ENCODE assay signal across 1 cellular context in the genomic region with DNA sequence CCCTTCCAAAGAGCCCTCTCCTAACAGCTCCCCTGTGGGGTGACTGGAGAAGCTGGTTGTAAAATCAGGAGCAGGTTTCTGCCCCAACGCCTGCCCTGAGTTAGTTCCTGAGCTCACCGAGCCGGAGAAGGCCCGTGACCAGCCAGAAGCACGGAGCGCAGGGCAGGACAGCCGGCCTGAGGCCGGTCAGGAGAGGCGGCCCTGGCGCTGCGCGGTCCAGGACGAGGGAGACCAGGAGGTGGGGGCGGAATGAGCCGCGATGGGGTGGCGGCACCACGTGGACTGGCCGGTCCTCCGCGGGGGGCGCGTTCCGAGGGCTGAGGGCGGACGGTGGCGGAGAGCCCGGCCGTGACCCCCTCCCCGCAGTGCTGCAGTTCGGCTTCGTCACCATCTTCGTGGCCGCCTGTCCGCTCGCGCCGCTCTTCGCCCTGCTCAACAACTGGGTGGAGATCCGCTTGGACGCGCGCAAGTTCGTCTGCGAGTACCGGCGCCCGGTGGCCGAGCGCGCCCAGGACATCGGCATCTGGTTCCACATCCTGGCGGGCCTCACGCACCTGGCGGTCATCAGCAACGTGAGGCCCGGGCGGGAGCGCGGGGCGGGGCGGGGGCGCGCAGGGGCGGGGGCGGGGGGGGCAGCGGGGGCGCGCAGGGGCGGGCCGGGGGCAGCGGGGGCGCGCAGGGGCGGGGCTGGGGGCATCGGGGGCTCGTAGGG.
TF ChIP-seq lines count a peak whose summit lies in the region.

No MANE protein-coding gene starts in this region.

TF ChIP-seq in HepG2, 621 proteins besides CTCF, POLR2A, EP300 and RAD21 (continued from another document and continues in another):
- TF ChIP-seq, protein P1, sequence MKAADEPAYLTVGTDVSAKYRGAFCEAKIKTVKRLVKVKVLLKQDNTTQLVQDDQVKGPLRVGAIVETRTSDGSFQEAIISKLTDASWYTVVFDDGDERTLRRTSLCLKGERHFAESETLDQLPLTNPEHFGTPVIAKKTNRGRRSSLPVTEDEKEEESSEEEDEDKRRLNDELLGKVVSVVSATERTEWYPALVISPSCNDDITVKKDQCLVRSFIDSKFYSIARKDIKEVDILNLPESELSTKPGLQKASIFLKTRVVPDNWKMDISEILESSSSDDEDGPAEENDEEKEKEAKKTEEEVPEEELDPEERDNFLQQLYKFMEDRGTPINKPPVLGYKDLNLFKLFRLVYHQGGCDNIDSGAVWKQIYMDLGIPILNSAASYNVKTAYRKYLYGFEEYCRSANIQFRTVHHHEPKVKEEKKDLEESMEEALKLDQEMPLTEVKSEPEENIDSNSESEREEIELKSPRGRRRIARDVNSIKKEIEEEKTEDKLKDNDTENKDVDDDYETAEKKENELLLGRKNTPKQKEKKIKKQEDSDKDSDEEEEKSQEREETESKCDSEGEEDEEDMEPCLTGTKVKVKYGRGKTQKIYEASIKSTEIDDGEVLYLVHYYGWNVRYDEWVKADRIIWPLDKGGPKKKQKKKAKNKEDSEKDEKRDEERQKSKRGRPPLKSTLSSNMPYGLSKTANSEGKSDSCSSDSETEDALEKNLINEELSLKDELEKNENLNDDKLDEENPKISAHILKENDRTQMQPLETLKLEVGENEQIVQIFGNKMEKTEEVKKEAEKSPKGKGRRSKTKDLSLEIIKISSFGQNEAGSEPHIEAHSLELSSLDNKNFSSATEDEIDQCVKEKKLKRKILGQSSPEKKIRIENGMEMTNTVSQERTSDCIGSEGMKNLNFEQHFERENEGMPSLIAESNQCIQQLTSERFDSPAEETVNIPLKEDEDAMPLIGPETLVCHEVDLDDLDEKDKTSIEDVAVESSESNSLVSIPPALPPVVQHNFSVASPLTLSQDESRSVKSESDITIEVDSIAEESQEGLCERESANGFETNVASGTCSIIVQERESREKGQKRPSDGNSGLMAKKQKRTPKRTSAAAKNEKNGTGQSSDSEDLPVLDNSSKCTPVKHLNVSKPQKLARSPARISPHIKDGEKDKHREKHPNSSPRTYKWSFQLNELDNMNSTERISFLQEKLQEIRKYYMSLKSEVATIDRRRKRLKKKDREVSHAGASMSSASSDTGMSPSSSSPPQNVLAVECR (CRISPR knock-in tag; IDR thresholded peaks at IDR 0.05; ENCODE audit: borderline replicate concordance) = peak; percentile 87
- no peak for TF ChIP-seq IRX3 (CRISPR knock-in tag; IDR thresholded peaks at IDR 0.05; ENCODE audit: borderline replicate concordance, low read depth)
- no peak for TF ChIP-seq ZNF557 (CRISPR knock-in tag; IDR thresholded peaks at IDR 0.05)
- TF ChIP-seq, protein P2, sequence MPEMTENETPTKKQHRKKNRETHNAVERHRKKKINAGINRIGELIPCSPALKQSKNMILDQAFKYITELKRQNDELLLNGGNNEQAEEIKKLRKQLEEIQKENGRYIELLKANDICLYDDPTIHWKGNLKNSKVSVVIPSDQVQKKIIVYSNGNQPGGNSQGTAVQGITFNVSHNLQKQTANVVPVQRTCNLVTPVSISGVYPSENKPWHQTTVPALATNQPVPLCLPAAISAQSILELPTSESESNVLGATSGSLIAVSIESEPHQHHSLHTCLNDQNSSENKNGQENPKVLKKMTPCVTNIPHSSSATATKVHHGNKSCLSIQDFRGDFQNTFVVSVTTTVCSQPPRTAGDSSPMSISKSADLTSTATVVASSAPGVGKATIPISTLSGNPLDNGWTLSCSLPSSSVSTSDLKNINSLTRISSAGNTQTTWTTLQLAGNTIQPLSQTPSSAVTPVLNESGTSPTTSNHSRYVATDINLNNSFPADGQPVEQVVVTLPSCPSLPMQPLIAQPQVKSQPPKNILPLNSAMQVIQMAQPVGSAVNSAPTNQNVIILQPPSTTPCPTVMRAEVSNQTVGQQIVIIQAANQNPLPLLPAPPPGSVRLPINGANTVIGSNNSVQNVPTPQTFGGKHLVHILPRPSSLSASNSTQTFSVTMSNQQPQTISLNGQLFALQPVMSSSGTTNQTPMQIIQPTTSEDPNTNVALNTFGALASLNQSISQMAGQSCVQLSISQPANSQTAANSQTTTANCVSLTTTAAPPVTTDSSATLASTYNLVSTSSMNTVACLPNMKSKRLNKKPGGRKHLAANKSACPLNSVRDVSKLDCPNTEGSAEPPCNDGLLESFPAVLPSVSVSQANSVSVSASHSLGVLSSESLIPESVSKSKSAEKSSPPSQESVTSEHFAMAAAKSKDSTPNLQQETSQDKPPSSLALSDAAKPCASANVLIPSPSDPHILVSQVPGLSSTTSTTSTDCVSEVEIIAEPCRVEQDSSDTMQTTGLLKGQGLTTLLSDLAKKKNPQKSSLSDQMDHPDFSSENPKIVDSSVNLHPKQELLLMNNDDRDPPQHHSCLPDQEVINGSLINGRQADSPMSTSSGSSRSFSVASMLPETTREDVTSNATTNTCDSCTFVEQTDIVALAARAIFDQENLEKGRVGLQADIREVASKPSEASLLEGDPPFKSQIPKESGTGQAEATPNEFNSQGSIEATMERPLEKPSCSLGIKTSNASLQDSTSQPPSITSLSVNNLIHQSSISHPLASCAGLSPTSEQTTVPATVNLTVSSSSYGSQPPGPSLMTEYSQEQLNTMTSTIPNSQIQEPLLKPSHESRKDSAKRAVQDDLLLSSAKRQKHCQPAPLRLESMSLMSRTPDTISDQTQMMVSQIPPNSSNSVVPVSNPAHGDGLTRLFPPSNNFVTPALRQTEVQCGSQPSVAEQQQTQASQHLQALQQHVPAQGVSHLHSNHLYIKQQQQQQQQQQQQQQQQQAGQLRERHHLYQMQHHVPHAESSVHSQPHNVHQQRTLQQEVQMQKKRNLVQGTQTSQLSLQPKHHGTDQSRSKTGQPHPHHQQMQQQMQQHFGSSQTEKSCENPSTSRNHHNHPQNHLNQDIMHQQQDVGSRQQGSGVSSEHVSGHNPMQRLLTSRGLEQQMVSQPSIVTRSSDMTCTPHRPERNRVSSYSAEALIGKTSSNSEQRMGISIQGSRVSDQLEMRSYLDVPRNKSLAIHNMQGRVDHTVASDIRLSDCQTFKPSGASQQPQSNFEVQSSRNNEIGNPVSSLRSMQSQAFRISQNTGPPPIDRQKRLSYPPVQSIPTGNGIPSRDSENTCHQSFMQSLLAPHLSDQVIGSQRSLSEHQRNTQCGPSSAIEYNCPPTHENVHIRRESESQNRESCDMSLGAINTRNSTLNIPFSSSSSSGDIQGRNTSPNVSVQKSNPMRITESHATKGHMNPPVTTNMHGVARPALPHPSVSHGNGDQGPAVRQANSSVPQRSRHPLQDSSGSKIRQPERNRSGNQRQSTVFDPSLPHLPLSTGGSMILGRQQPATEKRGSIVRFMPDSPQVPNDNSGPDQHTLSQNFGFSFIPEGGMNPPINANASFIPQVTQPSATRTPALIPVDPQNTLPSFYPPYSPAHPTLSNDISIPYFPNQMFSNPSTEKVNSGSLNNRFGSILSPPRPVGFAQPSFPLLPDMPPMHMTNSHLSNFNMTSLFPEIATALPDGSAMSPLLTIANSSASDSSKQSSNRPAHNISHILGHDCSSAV (CRISPR knock-in tag; IDR thresholded peaks at IDR 0.05; ENCODE audit: borderline replicate concordance) = no peak
- peak; percentile 77 for TF ChIP-seq KMT2B (CRISPR knock-in tag; IDR thresholded peaks at IDR 0.05)
- TF ChIP-seq FIP1L1 (IDR thresholded peaks at IDR 0.05; ENCODE audit: borderline replicate concordance, insufficient read depth, low read depth, low read length) = no peak
- no peak for TF ChIP-seq SMAD3 (CRISPR knock-in tag; IDR thresholded peaks at IDR 0.05)
- TF ChIP-seq SPEN (CRISPR knock-in tag; IDR thresholded peaks at IDR 0.05; ENCODE audit: low read depth) = peak; percentile 80; the same call in 1 of the 2 replicates
- TF ChIP-seq AKAP8 (CRISPR knock-in tag; IDR thresholded peaks at IDR 0.05) = peak; percentile 93
- peak; percentile 91 for TF ChIP-seq RNF2 (conservative IDR thresholded peaks at IDR 0.05; ENCODE audit: low read depth)
- TF ChIP-seq, protein P3, sequence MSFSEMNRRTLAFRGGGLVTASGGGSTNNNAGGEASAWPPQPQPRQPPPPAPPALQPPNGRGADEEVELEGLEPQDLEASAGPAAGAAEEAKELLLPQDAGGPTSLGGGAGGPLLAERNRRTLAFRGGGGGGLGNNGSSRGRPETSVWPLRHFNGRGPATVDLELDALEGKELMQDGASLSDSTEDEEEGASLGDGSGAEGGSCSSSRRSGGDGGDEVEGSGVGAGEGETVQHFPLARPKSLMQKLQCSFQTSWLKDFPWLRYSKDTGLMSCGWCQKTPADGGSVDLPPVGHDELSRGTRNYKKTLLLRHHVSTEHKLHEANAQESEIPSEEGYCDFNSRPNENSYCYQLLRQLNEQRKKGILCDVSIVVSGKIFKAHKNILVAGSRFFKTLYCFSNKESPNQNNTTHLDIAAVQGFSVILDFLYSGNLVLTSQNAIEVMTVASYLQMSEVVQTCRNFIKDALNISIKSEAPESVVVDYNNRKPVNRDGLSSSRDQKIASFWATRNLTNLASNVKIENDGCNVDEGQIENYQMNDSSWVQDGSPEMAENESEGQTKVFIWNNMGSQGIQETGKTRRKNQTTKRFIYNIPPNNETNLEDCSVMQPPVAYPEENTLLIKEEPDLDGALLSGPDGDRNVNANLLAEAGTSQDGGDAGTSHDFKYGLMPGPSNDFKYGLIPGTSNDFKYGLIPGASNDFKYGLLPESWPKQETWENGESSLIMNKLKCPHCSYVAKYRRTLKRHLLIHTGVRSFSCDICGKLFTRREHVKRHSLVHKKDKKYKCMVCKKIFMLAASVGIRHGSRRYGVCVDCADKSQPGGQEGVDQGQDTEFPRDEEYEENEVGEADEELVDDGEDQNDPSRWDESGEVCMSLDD (CRISPR knock-in tag; IDR thresholded peaks at IDR 0.05; ENCODE audit: borderline replicate concordance) = no peak
- TF ChIP-seq PHF20 (CRISPR knock-in tag; IDR thresholded peaks at IDR 0.05) = peak; percentile 64
- TF ChIP-seq FOXA3 (CRISPR knock-in tag; IDR thresholded peaks at IDR 0.05) = peak; percentile 35; the same call in 1 of the 2 replicates
- TF ChIP-seq, protein P4, sequence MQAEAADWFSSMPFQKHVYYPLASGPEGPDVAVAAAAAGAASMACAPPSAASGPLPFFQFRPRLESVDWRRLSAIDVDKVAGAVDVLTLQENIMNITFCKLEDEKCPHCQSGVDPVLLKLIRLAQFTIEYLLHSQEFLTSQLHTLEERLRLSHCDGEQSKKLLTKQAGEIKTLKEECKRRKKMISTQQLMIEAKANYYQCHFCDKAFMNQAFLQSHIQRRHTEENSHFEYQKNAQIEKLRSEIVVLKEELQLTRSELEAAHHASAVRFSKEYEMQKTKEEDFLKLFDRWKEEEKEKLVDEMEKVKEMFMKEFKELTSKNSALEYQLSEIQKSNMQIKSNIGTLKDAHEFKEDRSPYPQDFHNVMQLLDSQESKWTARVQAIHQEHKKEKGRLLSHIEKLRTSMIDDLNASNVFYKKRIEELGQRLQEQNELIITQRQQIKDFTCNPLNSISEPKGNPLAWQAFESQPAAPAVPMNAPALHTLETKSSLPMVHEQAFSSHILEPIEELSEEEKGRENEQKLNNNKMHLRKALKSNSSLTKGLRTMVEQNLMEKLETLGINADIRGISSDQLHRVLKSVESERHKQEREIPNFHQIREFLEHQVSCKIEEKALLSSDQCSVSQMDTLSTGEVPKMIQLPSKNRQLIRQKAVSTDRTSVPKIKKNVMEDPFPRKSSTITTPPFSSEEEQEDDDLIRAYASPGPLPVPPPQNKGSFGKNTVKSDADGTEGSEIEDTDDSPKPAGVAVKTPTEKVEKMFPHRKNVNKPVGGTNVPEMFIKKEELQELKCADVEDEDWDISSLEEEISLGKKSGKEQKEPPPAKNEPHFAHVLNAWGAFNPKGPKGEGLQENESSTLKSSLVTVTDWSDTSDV (CRISPR knock-in tag; IDR thresholded peaks at IDR 0.05) = peak; percentile 96
- no peak for TF ChIP-seq RARG (CRISPR knock-in tag; IDR thresholded peaks at IDR 0.05; ENCODE audit: low read depth)
- TF ChIP-seq NFE2L1 (CRISPR knock-in tag; IDR thresholded peaks at IDR 0.05; ENCODE audit: borderline replicate concordance) = peak; percentile 77; the same call in 1 of the 2 replicates
- TF ChIP-seq ZNF563 (CRISPR knock-in tag; IDR thresholded peaks at IDR 0.05) = peak; percentile 63; the same call in 1 of the 2 replicates
- TF ChIP-seq, protein P5, sequence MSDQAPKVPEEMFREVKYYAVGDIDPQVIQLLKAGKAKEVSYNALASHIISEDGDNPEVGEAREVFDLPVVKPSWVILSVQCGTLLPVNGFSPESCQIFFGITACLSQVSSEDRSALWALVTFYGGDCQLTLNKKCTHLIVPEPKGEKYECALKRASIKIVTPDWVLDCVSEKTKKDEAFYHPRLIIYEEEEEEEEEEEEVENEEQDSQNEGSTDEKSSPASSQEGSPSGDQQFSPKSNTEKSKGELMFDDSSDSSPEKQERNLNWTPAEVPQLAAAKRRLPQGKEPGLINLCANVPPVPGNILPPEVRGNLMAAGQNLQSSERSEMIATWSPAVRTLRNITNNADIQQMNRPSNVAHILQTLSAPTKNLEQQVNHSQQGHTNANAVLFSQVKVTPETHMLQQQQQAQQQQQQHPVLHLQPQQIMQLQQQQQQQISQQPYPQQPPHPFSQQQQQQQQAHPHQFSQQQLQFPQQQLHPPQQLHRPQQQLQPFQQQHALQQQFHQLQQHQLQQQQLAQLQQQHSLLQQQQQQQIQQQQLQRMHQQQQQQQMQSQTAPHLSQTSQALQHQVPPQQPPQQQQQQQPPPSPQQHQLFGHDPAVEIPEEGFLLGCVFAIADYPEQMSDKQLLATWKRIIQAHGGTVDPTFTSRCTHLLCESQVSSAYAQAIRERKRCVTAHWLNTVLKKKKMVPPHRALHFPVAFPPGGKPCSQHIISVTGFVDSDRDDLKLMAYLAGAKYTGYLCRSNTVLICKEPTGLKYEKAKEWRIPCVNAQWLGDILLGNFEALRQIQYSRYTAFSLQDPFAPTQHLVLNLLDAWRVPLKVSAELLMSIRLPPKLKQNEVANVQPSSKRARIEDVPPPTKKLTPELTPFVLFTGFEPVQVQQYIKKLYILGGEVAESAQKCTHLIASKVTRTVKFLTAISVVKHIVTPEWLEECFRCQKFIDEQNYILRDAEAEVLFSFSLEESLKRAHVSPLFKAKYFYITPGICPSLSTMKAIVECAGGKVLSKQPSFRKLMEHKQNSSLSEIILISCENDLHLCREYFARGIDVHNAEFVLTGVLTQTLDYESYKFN (CRISPR knock-in tag; conservative IDR thresholded peaks at IDR 0.05) = peak; percentile 51; the same call in 1 of the 2 replicates
- TF ChIP-seq MYNN (CRISPR knock-in tag; IDR thresholded peaks at IDR 0.05; ENCODE audit: low read depth) = no peak
- TF ChIP-seq ZNF543 (CRISPR knock-in tag; IDR thresholded peaks at IDR 0.05) = peak; percentile 79; the same call in 1 of the 2 replicates
- TF ChIP-seq, protein P6, sequence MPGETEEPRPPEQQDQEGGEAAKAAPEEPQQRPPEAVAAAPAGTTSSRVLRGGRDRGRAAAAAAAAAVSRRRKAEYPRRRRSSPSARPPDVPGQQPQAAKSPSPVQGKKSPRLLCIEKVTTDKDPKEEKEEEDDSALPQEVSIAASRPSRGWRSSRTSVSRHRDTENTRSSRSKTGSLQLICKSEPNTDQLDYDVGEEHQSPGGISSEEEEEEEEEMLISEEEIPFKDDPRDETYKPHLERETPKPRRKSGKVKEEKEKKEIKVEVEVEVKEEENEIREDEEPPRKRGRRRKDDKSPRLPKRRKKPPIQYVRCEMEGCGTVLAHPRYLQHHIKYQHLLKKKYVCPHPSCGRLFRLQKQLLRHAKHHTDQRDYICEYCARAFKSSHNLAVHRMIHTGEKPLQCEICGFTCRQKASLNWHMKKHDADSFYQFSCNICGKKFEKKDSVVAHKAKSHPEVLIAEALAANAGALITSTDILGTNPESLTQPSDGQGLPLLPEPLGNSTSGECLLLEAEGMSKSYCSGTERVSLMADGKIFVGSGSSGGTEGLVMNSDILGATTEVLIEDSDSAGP (CRISPR knock-in tag; IDR thresholded peaks at IDR 0.05; ENCODE audit: borderline replicate concordance) = peak; percentile 89
- TF ChIP-seq RCOR2 (CRISPR knock-in tag; IDR thresholded peaks at IDR 0.05) = no peak
- TF ChIP-seq MAF1 (CRISPR knock-in tag; IDR thresholded peaks at IDR 0.05; ENCODE audit: borderline replicate concordance) = peak; percentile 91; the same call in 1 of the 2 replicates
- TF ChIP-seq HOXD1 (CRISPR knock-in tag; IDR thresholded peaks at IDR 0.05) = peak; percentile 60; the same call in 1 of the 2 replicates
